In genomic region chrX:111288841-111289240, GRCh38 we compare ENCODE assay signal across 30 cellular contexts. TPM values are rescaled to one million over a fixed set of nuclear protein-coding genes. Genes with fewer than 3 reads are reported as not detected.
"Had no signal": no experiment of that assay in that cellular context is flagged by ENCODE, and none has a peak within 500 bp of the region (broad histone marks: within the 10 kb centered on the region; RNA-seq: fewer than 3 reads in every experiment).

No MANE protein-coding gene starts in this region.

- H3K27me3 Mint-ChIP-seq: dendritic cell treated with granulocyte-macrophage colony-stimulating factor and Interleukin-4, amounts not matched to agents 40 ng/mL and 50 ng/mL, for 4 days; memory B cell; type B pancreatic cell had no signal

- ATAC-seq: foreskin keratinocyte; gastroesophageal sphincter; heart left ventricle; left lobe of liver; natural killer cell; right cardiac atrium; stimulated activated effector memory CD8-positive, alpha-beta T cell treated with anti-CD3 and anti-CD28 coated beads, Interleukin-12 subunit alpha, Interleukin-12 subunit beta, amount 100 ng/mL, for 72 hours; stimulated activated naive CD8-positive, alpha-beta T cell treated with anti-CD3 and anti-CD28 coated beads, Interleukin-15, Interleukin-2, amounts not matched to agents 100 U/mL and 50 U/mL, for 24 hours had no signal

- H3K4me1 Mint-ChIP-seq: memory B cell; natural killer cell; neural crest cell; stimulated activated effector memory CD8-positive, alpha-beta T cell treated with anti-CD3 and anti-CD28 coated beads, Interleukin-12 subunit alpha, Interleukin-12 subunit beta, amount 100 ng/mL, for 72 hours had no signal

- H3K4me3 Mint-ChIP-seq: dendritic cell treated with granulocyte-macrophage colony-stimulating factor and Interleukin-4, amounts not matched to agents 40 ng/mL and 50 ng/mL, for 4 days; memory B cell; natural killer cell; neural crest cell; stimulated activated effector memory CD8-positive, alpha-beta T cell treated with anti-CD3 and anti-CD28 coated beads, Interleukin-12 subunit alpha, Interleukin-12 subunit beta, amount 100 ng/mL, for 72 hours; type B pancreatic cell had no signal

- H3K27me3 ChIP-seq: colonic mucosa, foreskin keratinocyte, gastroesophageal sphincter, hepatocyte, sigmoid colon, testis, tibial artery had no signal

- H3K9me3 Mint-ChIP-seq: dendritic cell treated with granulocyte-macrophage colony-stimulating factor and Interleukin-4, amounts not matched to agents 40 ng/mL and 50 ng/mL, for 4 days; memory B cell; natural killer cell; stimulated activated effector memory CD8-positive, alpha-beta T cell treated with anti-CD3 and anti-CD28 coated beads, Interleukin-12 subunit alpha, Interleukin-12 subunit beta, amount 100 ng/mL, for 72 hours; type B pancreatic cell had no signal

- H3K36me3 Mint-ChIP-seq: memory B cell; natural killer cell; stimulated activated effector memory CD8-positive, alpha-beta T cell treated with anti-CD3 and anti-CD28 coated beads, Interleukin-12 subunit alpha, Interleukin-12 subunit beta, amount 100 ng/mL, for 72 hours; type B pancreatic cell had no signal

- H3K27ac ChIP-seq: colonic mucosa, esophagus muscularis mucosa, foreskin keratinocyte, gastroesophageal sphincter, heart left ventricle, hepatocyte, parathyroid adenoma, prostate gland, sigmoid colon, testis, tibial artery had no signal

- H3K4me3 ChIP-seq: colonic mucosa, esophagus muscularis mucosa, gastroesophageal sphincter, heart left ventricle, hepatocyte, lung, prostate gland, sigmoid colon, testis, tibial artery had no signal

- H3K27ac Mint-ChIP-seq: dendritic cell treated with granulocyte-macrophage colony-stimulating factor and Interleukin-4, amounts not matched to agents 40 ng/mL and 50 ng/mL, for 4 days; memory B cell; natural killer cell; stimulated activated effector memory CD8-positive, alpha-beta T cell treated with anti-CD3 and anti-CD28 coated beads, Interleukin-12 subunit alpha, Interleukin-12 subunit beta, amount 100 ng/mL, for 72 hours; type B pancreatic cell had no signal

- DNase-seq: colonic mucosa; effector memory CD4-positive, alpha-beta T cell; foreskin keratinocyte; heart left ventricle; kidney; natural killer cell; right cardiac atrium; sigmoid colon; stimulated activated CD4-positive, alpha-beta T cell treated with anti-CD3 and anti-CD28 coated beads, Interleukin-2, amount 100 ng/mL, for 24 hours; stimulated activated CD4-positive, alpha-beta T cell treated with anti-CD3 and anti-CD28 coated beads, Interleukin-4, amount 100 ng/mL, for 24 hours; stimulated activated naive CD8-positive, alpha-beta T cell treated with anti-CD3 and anti-CD28 coated beads, Interleukin-15, Interleukin-2, amounts not matched to agents 100 U/mL and 50 U/mL, for 24 hours; substantia nigra; testis; tibial artery had no signal

RNA-seq across cellular contexts. Expression of gene CAPN6, which starts 18.6 kb away (rescaled TPM):
- total RNA-seq: endothelial cell of umbilical vein, fibroblast of lung, mononuclear cell, natural killer cell, osteoblast had no signal
- polyA plus RNA-seq: endothelial cell of umbilical vein, fibroblast of lung had no signal
